ENCODE assay signal across 8 cellular contexts in the genomic region with DNA sequence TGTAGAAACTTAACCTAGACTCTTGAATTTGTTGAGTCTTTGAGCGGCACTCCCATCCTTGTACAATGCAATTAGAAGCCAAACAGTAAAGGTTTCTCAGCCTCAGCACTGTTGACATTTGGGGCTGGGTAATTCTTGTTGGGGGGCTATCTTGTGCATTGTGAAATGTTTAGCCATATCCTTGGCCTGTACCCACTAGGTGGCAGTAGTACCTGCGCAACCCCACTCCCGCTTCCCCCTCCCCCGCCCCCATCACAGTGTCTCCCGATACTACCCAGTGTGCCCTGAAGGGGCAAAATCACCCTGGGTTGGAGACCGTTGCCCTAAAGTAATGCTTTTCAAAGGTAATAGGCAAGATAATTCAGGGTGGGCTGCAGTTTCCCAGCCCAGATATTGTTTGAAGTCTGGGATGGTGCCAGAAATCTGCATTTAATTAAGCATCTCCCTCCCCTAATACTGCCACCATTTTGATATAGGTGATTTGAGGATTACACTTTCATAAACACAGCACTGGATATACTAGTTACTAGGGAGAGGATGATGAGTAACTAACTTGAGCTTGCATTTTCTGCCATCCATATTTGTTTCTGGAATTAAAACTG. TPM values are rescaled to one million over a fixed set of nuclear protein-coding genes. Genes with fewer than 3 reads are reported as not detected.
A peak's percentile ranks its signal among the peaks of the same experiment; 100 is the strongest.
DNase-seq lines count a peak whose midpoint lies in the region; ATAC-seq and TF ChIP-seq lines count a peak whose summit lies in the region.

No MANE protein-coding gene starts in this region.

- TF ChIP-seq CTCF in GM23338 (conservative IDR thresholded peaks at IDR 0.05; ENCODE audit: low read depth in 2 of 2): peak; percentile 72 to 76

- no peaks in the 10 kb centered on the region for H3K27me3 ChIP-seq in GM23338 (ENCODE audit: insufficient read depth)

- H3K27ac ChIP-seq in GM23338 (ENCODE audit: low read depth): 0 out of 2 replicates have a peak overlapping the region, but pooled peaks have one; percentile 28

- H4K20me1 ChIP-seq in GM23338 (replicated peaks; ENCODE audit: insufficient read depth): peaks cover 34% of the 10 kb centered on the region

- peaks cover 7% of the 10 kb centered on the region for H3K4me1 ChIP-seq in GM23338 (ENCODE audit: insufficient read depth)

- peaks cover 10% of the 10 kb centered on the region for H3K27me3 Mint-ChIP-seq in GM23338 (ENCODE audit: insufficient read depth, low read depth, poor library complexity)
- no peaks in the 10 kb centered on the region for H3K27me3 Mint-ChIP-seq in memory B cell

- H3K4me3 Mint-ChIP-seq in GM23338: 0 out of 3 replicates have a peak overlapping the region, but pooled peaks have one; percentile 42
- H3K4me3 Mint-ChIP-seq in memory B cell: peak overlapping the region; percentile 70

- H3K4me2 ChIP-seq in GM23338: peak overlapping the region; percentile 96

- no peak overlapping the region for H2AFZ ChIP-seq in GM23338

- H3F3A ChIP-seq in GM23338 (replicated peaks; ENCODE audit: low read depth): peaks cover 28% of the 10 kb centered on the region

- peaks cover 33% of the 10 kb centered on the region for H3K36me3 ChIP-seq in GM23338 (ENCODE audit: insufficient read depth)

- H3K79me2 ChIP-seq in GM23338 (replicated peaks; ENCODE audit: insufficient read depth): peaks cover 51% of the 10 kb centered on the region

- peaks cover 8% of the 10 kb centered on the region for H3K4me1 Mint-ChIP-seq in GM23338
- H3K4me1 Mint-ChIP-seq in memory B cell: peaks cover 13% of the 10 kb centered on the region

- H3K36me3 Mint-ChIP-seq in GM23338 (ENCODE audit: low read depth): peaks cover 44% of the 10 kb centered on the region
- peaks cover 6% of the 10 kb centered on the region for H3K36me3 Mint-ChIP-seq in memory B cell

- H3K27ac Mint-ChIP-seq in GM23338: no peak overlapping the region
- H3K27ac Mint-ChIP-seq in memory B cell: no peak overlapping the region

- ATAC-seq in GM23338 (peak; percentile 51), memory B cell (ENCODE audit: low read depth) (peak; percentile 55), HG02623 (IDR thresholded peaks at IDR 0.05; ENCODE audit: unreplicated experiment) (no peak)

- no peaks in the 10 kb centered on the region for H3K9me3 Mint-ChIP-seq in GM23338
- no peaks in the 10 kb centered on the region for H3K9me3 Mint-ChIP-seq in memory B cell

- 0 out of 2 replicates have a peak overlapping the region, but pooled peaks have one; percentile 12 for H3K4me3 ChIP-seq in GM23338

- DNase-seq in AG08395 (ENCODE audit: low spot score) (peak; percentile 65), GM23338 (ENCODE audit: low spot score) (peak; percentile 91), NCI-H526 treated with DMSO at 0.1 percent for 48 hours (lab: John Stamatoyannopoulos, UW) (peak; percentile 6), dermis blood vessel endothelial cell (peak; percentile 86), memory B cell (ENCODE audit: low spot score in 2 of 2) (peak; percentile 59 to 74)
- peak; percentile 69 to 73 for DNase-seq in activated CD4-positive, alpha-beta T cell treated with anti-CD3 and anti-CD28 coated beads, Interleukin-2, amount 50 U/mL, for 4 hours
- DNase-seq in stimulated activated CD8-positive, alpha-beta memory T cell treated with anti-CD3 and anti-CD28 coated beads, Interleukin-2, amount 100 ng/mL, for 48 hours (ENCODE audit: low read depth in 2 of 2): peak; percentile 52 to 59

- H3K9me2 ChIP-seq in GM23338 (ENCODE audit: insufficient read depth): no peaks in the 10 kb centered on the region

TF ChIP-seq in GM23338, 12 proteins besides CTCF, POLR2A, EP300 and RAD21:
- TF ChIP-seq NANOG (IDR thresholded peaks at IDR 0.05; ENCODE audit: borderline replicate concordance): no peak
- TF ChIP-seq ZNF462 (CRISPR knock-in tag; IDR thresholded peaks at IDR 0.05): no peak
- no peak for TF ChIP-seq JUNB (IDR thresholded peaks at IDR 0.05; ENCODE audit: unreplicated experiment)
- no peak for TF ChIP-seq EZH2phosphoT487 (IDR thresholded peaks at IDR 0.05; ENCODE audit: unreplicated experiment)
- TF ChIP-seq CREB1 (CRISPR knock-in tag; IDR thresholded peaks at IDR 0.05; ENCODE audit: low read depth): no peak
- TF ChIP-seq EZH2 (IDR thresholded peaks at IDR 0.05; ENCODE audit: low read depth, unreplicated experiment): no peak

RNA-seq across cellular contexts. Expression of gene COX6A1, which starts 1.8 kb away (rescaled TPM):
- total RNA-seq in GM23338 (2014; rRNA removed; shearing (Covaris generic)): 393 and 422 TPM in 2 replicates
- 1,484 and 1,643 TPM in 2 replicates for polyA plus RNA-seq in GM23338 (2016; fragmentation: Nextera tagmentation; extraction: Ambion mirVana)
- 363 and 658 TPM in 2 replicates for total RNA-seq in dermis blood vessel endothelial cell

RNA-seq across cellular contexts. Expression of gene TRIAP1, which starts 6.4 kb away (rescaled TPM):
- total RNA-seq in GM23338 (2014; rRNA removed; shearing (Covaris generic)): 53.4 and 61.8 TPM in 2 replicates
- polyA plus RNA-seq in GM23338 (2016; fragmentation: Nextera tagmentation; extraction: Ambion mirVana): 94.0 and 94.2 TPM in 2 replicates
- 35.6 and 40.0 TPM in 2 replicates for total RNA-seq in dermis blood vessel endothelial cell

RNA-seq across cellular contexts. Expression of gene GATC, which starts 6.5 kb away (rescaled TPM):
- total RNA-seq in GM23338 (2014; rRNA removed; shearing (Covaris generic)): 16.7 and 18.5 TPM in 2 replicates
- polyA plus RNA-seq in GM23338 (2016; fragmentation: Nextera tagmentation; extraction: Ambion mirVana): 14.9 and 20.1 TPM in 2 replicates
- total RNA-seq in dermis blood vessel endothelial cell: 26.2 and 26.9 TPM in 2 replicates

RNA-seq across cellular contexts. Expression of gene SRSF9, which starts 29.8 kb away (rescaled TPM):
- 202 and 250 TPM in 2 replicates for total RNA-seq in GM23338 (2014; rRNA removed; shearing (Covaris generic))
- polyA plus RNA-seq in GM23338 (2016; fragmentation: Nextera tagmentation; extraction: Ambion mirVana): 436 and 481 TPM in 2 replicates
- total RNA-seq in dermis blood vessel endothelial cell: 205 and 208 TPM in 2 replicates

RNA-seq across cellular contexts. Expression of gene DYNLL1, which starts 56.2 kb away (rescaled TPM):
- total RNA-seq in GM23338 (2014; rRNA removed; shearing (Covaris generic)): 310 and 313 TPM in 2 replicates
- 833 and 868 TPM in 2 replicates for polyA plus RNA-seq in GM23338 (2016; fragmentation: Nextera tagmentation; extraction: Ambion mirVana)
- total RNA-seq in dermis blood vessel endothelial cell: 265 and 287 TPM in 2 replicates

Comparison
In these comparisons a context has a peak if more than half of its experiments do, and no peak if none do; other contexts are left out.
1. DNase-seq: peak in every context shown above with its lines; median percentile 91 in GM23338; 86 in dermis blood vessel endothelial cell; 71 in activated CD4-positive, alpha-beta T cell treated with anti-CD3 and anti-CD28 coated beads, Interleukin-2, amount 50 U/mL, for 4 hours; 66 in memory B cell; 65 in AG08395; 56 in stimulated activated CD8-positive, alpha-beta memory T cell treated with anti-CD3 and anti-CD28 coated beads, Interleukin-2, amount 100 ng/mL, for 48 hours; 6 in NCI-H526 treated with DMSO at 0.1 percent for 48 hours.